In genomic region chr7:69610675-69611037, GRCh38 we compare ENCODE assay signal across 15 cellular contexts. TPM values are rescaled to one million over a fixed set of nuclear protein-coding genes. Genes with fewer than 3 reads are reported as not detected.
DNase-seq lines count a peak whose midpoint lies in the region; ATAC-seq and TF ChIP-seq lines count a peak whose summit lies in the region.
"Had no signal": no experiment of that assay in that cellular context is flagged by ENCODE, and none has a peak within 500 bp of the region (broad histone marks: within the 10 kb centered on the region; RNA-seq: fewer than 3 reads in every experiment).

No MANE protein-coding gene starts in this region.

- TF ChIP-seq CTCF in GM23338 (conservative IDR thresholded peaks at IDR 0.05; ENCODE audit: low read depth in 2 of 2) (no peak), brain (conservative IDR thresholded peaks at IDR 0.05) (no peak), heart left ventricle (IDR thresholded peaks at IDR 0.05) (no peak)

- ATAC-seq in GM23338 (no peak), GM21390 (IDR thresholded peaks at IDR 0.05; ENCODE audit: unreplicated experiment) (no peak), heart left ventricle (no peak)

- H3K27ac Mint-ChIP-seq in GM23338 (no peak overlapping the region), brain (peak overlapping the region in 1 of 5 experiments; percentile 46)
- H3K27ac Mint-ChIP-seq: CD4-positive, alpha-beta memory T cell; T-helper 2 cell treated with Interferon-gamma antibody and Interleukin-4, amounts not matched to agents 5 μg/mL and 100 μg/mL, for 36 hours had no signal

- no peaks in the 10 kb centered on the region for H3F3A ChIP-seq in GM23338 (replicated peaks; ENCODE audit: low read depth)

- peaks cover 99% of the 10 kb centered on the region for H3K27me3 ChIP-seq in GM23338 (ENCODE audit: insufficient read depth)
- H3K27me3 ChIP-seq in heart left ventricle: no peaks in the 10 kb centered on the region
- H3K27me3 ChIP-seq: Peyer's patch had no signal

- H3K9me3 Mint-ChIP-seq in GM23338 (no peaks in the 10 kb centered on the region), brain (no peaks in the 10 kb centered on the region)
- H3K9me3 Mint-ChIP-seq: CD4-positive, alpha-beta memory T cell; T-helper 2 cell treated with Interferon-gamma antibody and Interleukin-4, amounts not matched to agents 5 μg/mL and 100 μg/mL, for 36 hours had no signal

- H3K36me3 Mint-ChIP-seq in GM23338 (ENCODE audit: low read depth) (no peaks in the 10 kb centered on the region), brain (no peaks in the 10 kb centered on the region)
- H3K36me3 Mint-ChIP-seq: CD4-positive, alpha-beta memory T cell had no signal

- H3K79me2 ChIP-seq in GM23338 (replicated peaks; ENCODE audit: insufficient read depth): peaks cover 13% of the 10 kb centered on the region; the same call in 1 of the 2 replicates

- H3K4me3 Mint-ChIP-seq in GM23338 (no peak overlapping the region), brain (peak overlapping the region in 3 of 5 experiments; percentile 54 to 65 (median 55))
- H3K4me3 Mint-ChIP-seq: CD4-positive, alpha-beta memory T cell; T-helper 2 cell treated with Interferon-gamma antibody and Interleukin-4, amounts not matched to agents 5 μg/mL and 100 μg/mL, for 36 hours had no signal

- no peak overlapping the region for H2AFZ ChIP-seq in GM23338

- WGBS in heart left ventricle, 4 donors: 64 to 78% (median 66%) methylated on average over 3 of the region's 3 CpGs

- no peaks in the 10 kb centered on the region for H3K9me3 ChIP-seq in heart left ventricle
- H3K9me3 ChIP-seq: Peyer's patch had no signal

- no peak for TF ChIP-seq POLR2A in heart left ventricle (IDR thresholded peaks at IDR 0.05)

- H3K4me1 Mint-ChIP-seq in GM23338: peaks cover 47% of the 10 kb centered on the region
- H3K4me1 Mint-ChIP-seq in brain: peaks cover 36% of the 10 kb centered on the region
- H3K4me1 Mint-ChIP-seq: CD4-positive, alpha-beta memory T cell had no signal

- DNase-seq in COR-L47 (lab: John Stamatoyannopoulos, UW) (peak; percentile 26), GM23338 (ENCODE audit: low spot score) (no peak), NCI-H524 (lab: John Stamatoyannopoulos, UW) (peak; percentile 23 to 79), heart left ventricle (no peak)
- DNase-seq in activated CD4-positive, alpha-beta T cell treated with anti-CD3 and anti-CD28 coated beads, Interleukin-2, amount 50 U/mL, for 1 hour: no peak
- DNase-seq: AML-193; CD4-positive, alpha-beta memory T cell; Kasumi-1; NCI-H1436 treated with DMSO at 0.1 percent for 48 hours; NCI-H2107; Peyer's patch; Right ventricle myocardium superior had no signal

- H3K36me3 ChIP-seq in GM23338 (ENCODE audit: insufficient read depth) (no peaks in the 10 kb centered on the region), heart left ventricle (no peaks in the 10 kb centered on the region)
- H3K36me3 ChIP-seq: Peyer's patch had no signal

- H3K4me2 ChIP-seq in GM23338: no peak overlapping the region

- peaks cover 28% of the 10 kb centered on the region for H3K4me1 ChIP-seq in GM23338 (ENCODE audit: insufficient read depth)
- H3K4me1 ChIP-seq in heart left ventricle: peaks cover 0 to 15% (median 2%) of the 10 kb centered on the region in 12 donors
- H3K4me1 ChIP-seq: Peyer's patch had no signal

- H3K4me3 ChIP-seq in GM23338 (no peak overlapping the region), heart left ventricle (no peak overlapping the region)
- H3K4me3 ChIP-seq: Peyer's patch had no signal

- H3K27ac ChIP-seq in GM23338 (ENCODE audit: low read depth): no peak overlapping the region
- no peak overlapping the region for H3K27ac ChIP-seq in heart left ventricle
- H3K27ac ChIP-seq: Peyer's patch had no signal

- H3K9me2 ChIP-seq in GM23338 (ENCODE audit: insufficient read depth): no peaks in the 10 kb centered on the region

- H4K20me1 ChIP-seq in GM23338 (replicated peaks; ENCODE audit: insufficient read depth): peaks cover 78% of the 10 kb centered on the region

- peaks cover 38% of the 10 kb centered on the region for H3K27me3 Mint-ChIP-seq in GM23338 (ENCODE audit: insufficient read depth, low read depth, poor library complexity)
- H3K27me3 Mint-ChIP-seq in brain: no peaks in the 10 kb centered on the region

- intact Hi-C loops in heart left ventricle (cut with DNase I): no loop called here

TF ChIP-seq in GM23338, 12 proteins besides CTCF, POLR2A, EP300 and RAD21:
- TF ChIP-seq, protein P1, sequence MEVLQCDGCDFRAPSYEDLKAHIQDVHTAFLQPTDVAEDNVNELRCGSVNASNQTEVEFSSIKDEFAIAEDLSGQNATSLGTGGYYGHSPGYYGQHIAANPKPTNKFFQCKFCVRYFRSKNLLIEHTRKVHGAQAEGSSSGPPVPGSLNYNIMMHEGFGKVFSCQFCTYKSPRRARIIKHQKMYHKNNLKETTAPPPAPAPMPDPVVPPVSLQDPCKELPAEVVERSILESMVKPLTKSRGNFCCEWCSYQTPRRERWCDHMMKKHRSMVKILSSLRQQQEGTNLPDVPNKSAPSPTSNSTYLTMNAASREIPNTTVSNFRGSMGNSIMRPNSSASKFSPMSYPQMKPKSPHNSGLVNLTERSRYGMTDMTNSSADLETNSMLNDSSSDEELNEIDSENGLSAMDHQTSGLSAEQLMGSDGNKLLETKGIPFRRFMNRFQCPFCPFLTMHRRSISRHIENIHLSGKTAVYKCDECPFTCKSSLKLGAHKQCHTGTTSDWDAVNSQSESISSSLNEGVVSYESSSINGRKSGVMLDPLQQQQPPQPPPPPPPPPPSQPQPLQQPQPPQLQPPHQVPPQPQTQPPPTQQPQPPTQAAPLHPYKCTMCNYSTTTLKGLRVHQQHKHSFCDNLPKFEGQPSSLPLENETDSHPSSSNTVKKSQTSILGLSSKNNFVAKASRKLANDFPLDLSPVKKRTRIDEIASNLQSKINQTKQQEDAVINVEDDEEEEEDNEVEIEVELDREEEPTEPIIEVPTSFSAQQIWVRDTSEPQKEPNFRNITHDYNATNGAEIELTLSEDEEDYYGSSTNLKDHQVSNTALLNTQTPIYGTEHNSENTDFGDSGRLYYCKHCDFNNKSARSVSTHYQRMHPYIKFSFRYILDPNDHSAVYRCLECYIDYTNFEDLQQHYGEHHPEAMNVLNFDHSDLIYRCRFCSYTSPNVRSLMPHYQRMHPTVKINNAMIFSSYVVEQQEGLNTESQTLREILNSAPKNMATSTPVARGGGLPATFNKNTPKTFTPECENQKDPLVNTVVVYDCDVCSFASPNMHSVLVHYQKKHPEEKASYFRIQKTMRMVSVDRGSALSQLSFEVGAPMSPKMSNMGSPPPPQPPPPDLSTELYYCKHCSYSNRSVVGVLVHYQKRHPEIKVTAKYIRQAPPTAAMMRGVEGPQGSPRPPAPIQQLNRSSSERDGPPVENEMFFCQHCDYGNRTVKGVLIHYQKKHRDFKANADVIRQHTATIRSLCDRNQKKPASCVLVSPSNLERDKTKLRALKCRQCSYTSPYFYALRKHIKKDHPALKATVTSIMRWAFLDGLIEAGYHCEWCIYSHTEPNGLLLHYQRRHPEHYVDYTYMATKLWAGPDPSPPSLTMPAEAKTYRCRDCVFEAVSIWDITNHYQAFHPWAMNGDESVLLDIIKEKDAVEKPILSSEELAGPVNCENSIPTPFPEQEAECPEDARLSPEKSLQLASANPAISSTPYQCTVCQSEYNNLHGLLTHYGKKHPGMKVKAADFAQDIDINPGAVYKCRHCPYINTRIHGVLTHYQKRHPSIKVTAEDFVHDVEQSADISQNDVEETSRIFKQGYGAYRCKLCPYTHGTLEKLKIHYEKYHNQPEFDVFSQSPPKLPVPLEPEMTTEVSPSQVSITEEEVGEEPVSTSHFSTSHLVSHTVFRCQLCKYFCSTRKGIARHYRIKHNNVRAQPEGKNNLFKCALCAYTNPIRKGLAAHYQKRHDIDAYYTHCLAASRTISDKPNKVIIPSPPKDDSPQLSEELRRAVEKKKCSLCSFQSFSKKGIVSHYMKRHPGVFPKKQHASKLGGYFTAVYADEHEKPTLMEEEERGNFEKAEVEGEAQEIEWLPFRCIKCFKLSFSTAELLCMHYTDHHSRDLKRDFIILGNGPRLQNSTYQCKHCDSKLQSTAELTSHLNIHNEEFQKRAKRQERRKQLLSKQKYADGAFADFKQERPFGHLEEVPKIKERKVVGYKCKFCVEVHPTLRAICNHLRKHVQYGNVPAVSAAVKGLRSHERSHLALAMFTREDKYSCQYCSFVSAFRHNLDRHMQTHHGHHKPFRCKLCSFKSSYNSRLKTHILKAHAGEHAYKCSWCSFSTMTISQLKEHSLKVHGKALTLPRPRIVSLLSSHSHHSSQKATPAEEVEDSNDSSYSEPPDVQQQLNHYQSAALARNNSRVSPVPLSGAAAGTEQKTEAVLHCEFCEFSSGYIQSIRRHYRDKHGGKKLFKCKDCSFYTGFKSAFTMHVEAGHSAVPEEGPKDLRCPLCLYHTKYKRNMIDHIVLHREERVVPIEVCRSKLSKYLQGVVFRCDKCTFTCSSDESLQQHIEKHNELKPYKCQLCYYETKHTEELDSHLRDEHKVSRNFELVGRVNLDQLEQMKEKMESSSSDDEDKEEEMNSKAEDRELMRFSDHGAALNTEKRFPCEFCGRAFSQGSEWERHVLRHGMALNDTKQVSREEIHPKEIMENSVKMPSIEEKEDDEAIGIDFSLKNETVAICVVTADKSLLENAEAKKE (CRISPR knock-in tag; IDR thresholded peaks at IDR 0.05): no peak
- TF ChIP-seq EZH2phosphoT487 (IDR thresholded peaks at IDR 0.05; ENCODE audit: unreplicated experiment): no peak
- no peak for TF ChIP-seq ZNF114 (CRISPR knock-in tag; IDR thresholded peaks at IDR 0.05)
- peak; percentile 5 for TF ChIP-seq EZH2 (IDR thresholded peaks at IDR 0.05; ENCODE audit: low read depth, unreplicated experiment)

RNA-seq across cellular contexts. Expression of gene AUTS2, which starts 12.4 kb away (rescaled TPM):
- total RNA-seq in GM23338 (2014; rRNA removed; shearing (Covaris generic)): 57.1 and 91.0 TPM in 2 replicates
- polyA plus RNA-seq in GM23338 (2016; fragmentation: Nextera tagmentation; extraction: Ambion mirVana) (32.0 and 36.6 TPM in 2 replicates), brain (ENCODE audit: insufficient read depth, low read depth, low replicate concordance) (59.9 TPM), heart left ventricle (1 to 10 TPM; 3.4 to 3.7 TPM)
- total RNA-seq in heart left ventricle: 10 to 100 TPM in 4 of 9 donors, 1 to 10 TPM in 5; 5.4 to 14.0 (median 8.3) TPM

Comparison
In these comparisons a context has a peak if more than half of its experiments do, and no peak if none do; other contexts are left out.
1. DNase-seq: peak in COR-L47 (single experiment) and NCI-H524 (2 of 2); none in GM23338 (single experiment), activated CD4-positive, alpha-beta T cell treated with anti-CD3 and anti-CD28 coated beads, Interleukin-2, amount 50 U/mL, for 1 hour (single experiment) and heart left ventricle (0 of 5).